Comparison of ENCODE assay signal across 8 cellular contexts in genomic region chr2:190533968-190534309, GRCh38. TPM values are rescaled to one million over a fixed set of nuclear protein-coding genes. Genes with fewer than 3 reads are reported as not detected.
DNase-seq lines count a peak whose midpoint lies in the region; ATAC-seq and TF ChIP-seq lines count a peak whose summit lies in the region.

No MANE protein-coding gene starts in this region.

- peak overlapping the region; percentile 98 for H3K27ac Mint-ChIP-seq in stimulated activated naive B cell treated with anti-CD40 and anti-IgM and Interleukin-4, amounts not matched to agents 10 μg/mL and 1 μg/mL and 100 μg/mL, for 72 hours

- peaks cover 19 to 23% of the 10 kb centered on the region in 2 donors for H3K36me3 Mint-ChIP-seq in stimulated activated naive B cell treated with anti-CD40 and anti-IgM and Interleukin-4, amounts not matched to agents 10 μg/mL and 1 μg/mL and 100 μg/mL, for 72 hours

- DNase-seq in GM06990 (ENCODE audit: extremely low read depth, insufficient read length) (peak; percentile 61), SK-N-MC (ENCODE audit: low read depth, low spot score) (no peak), body of pancreas (peak; percentile 23 to 47 (median 36)), lower leg skin (ENCODE audit: low spot score in 2 of 2) (no peak), NCI-H82 treated with DMSO at 0.1 percent for 48 hours (lab: John Stamatoyannopoulos, UW; ENCODE audit: unreplicated experiment) (no peak), T1000 (lab: John Stamatoyannopoulos, UW) (no peak)
- DNase-seq in stimulated activated naive B cell treated with anti-CD40 and anti-IgM and Interleukin-4, amounts not matched to agents 10 μg/mL and 1 μg/mL and 100 μg/mL, for 72 hours = peak; percentile 24

- no peaks in the 10 kb centered on the region for H3K27me3 ChIP-seq in GM06990 (replicated peaks; ENCODE audit: control insufficient read depth, insufficient read depth, low read length)
- H3K27me3 ChIP-seq in body of pancreas = no peaks in the 10 kb centered on the region

- H3K9ac ChIP-seq in SK-N-MC (ENCODE audit: insufficient read length) = peak overlapping the region; percentile 90

- TF ChIP-seq CTCF in GM06990 (IDR thresholded peaks at IDR 0.05; ENCODE audit: insufficient read depth, low read length, poor library complexity, severe bottlenecking) (no peak), body of pancreas (IDR thresholded peaks at IDR 0.05) (no peak), lower leg skin (IDR thresholded peaks at IDR 0.05) (no peak)

- no peak for TF ChIP-seq POLR2A in body of pancreas (IDR thresholded peaks at IDR 0.05)
- TF ChIP-seq POLR2A in lower leg skin (IDR thresholded peaks at IDR 0.05) = no peak

- intact Hi-C loops in body of pancreas (cut with DNase I) = loop anchor here (10.0 kb wide), 1 partner anchor 121 kb away; no protein-coding TSS in a partner anchor
- intact Hi-C loops in lower leg skin (cut with DNase I; ENCODE audit: low total_unique reads) = loop anchor here (10.0 kb wide), 1 partner anchor 121 kb away; no protein-coding TSS in a partner anchor

- peaks cover 4% of the 10 kb centered on the region; the same call in 1 of the 2 replicates for H3K9me3 ChIP-seq in SK-N-MC (ENCODE audit: low read depth, low read length)
- H3K9me3 ChIP-seq in body of pancreas = no peaks in the 10 kb centered on the region

- WGBS in body of pancreas, 2 donors = 1 to 5% methylated on average over 12 to 13 of the region's 13 CpGs
- 3 to 12% methylated on average over 13 of the region's 13 CpGs for WGBS in lower leg skin, 2 donors

- peak overlapping the region; percentile 91 for H3K4me3 Mint-ChIP-seq in stimulated activated naive B cell treated with anti-CD40 and anti-IgM and Interleukin-4, amounts not matched to agents 10 μg/mL and 1 μg/mL and 100 μg/mL, for 72 hours

- H3K4me3 ChIP-seq in GM06990 (replicated peaks; ENCODE audit: low read depth, low read length) (peak overlapping the region; percentile 75), SK-N-MC (peak overlapping the region; percentile 87), body of pancreas (peak overlapping the region; percentile 46 to 81), lower leg skin (ENCODE audit: low read depth, poor library complexity, severe bottlenecking) (peak overlapping the region; percentile 62)

- no peaks in the 10 kb centered on the region for H3K27me3 Mint-ChIP-seq in stimulated activated naive B cell treated with anti-CD40 and anti-IgM and Interleukin-4, amounts not matched to agents 10 μg/mL and 1 μg/mL and 100 μg/mL, for 72 hours

- H3K9me3 Mint-ChIP-seq in stimulated activated naive B cell treated with anti-CD40 and anti-IgM and Interleukin-4, amounts not matched to agents 10 μg/mL and 1 μg/mL and 100 μg/mL, for 72 hours = peaks cover 5 to 6% of the 10 kb centered on the region in 2 donors

- no peaks in the 10 kb centered on the region for H3K36me3 ChIP-seq in GM06990 (ENCODE audit: control insufficient read depth, insufficient read depth, low read length)
- peaks cover 5% of the 10 kb centered on the region; the same call in 1 of the 2 replicates for H3K36me3 ChIP-seq in SK-N-MC (ENCODE audit: insufficient read depth, low read length)
- H3K36me3 ChIP-seq in body of pancreas (replicated peaks in 1 of 2; ENCODE audit: insufficient read depth in 1 of 2, low read depth in 2 of 2) = no peaks in the 10 kb centered on the region

- H3K4me1 Mint-ChIP-seq in stimulated activated naive B cell treated with anti-CD40 and anti-IgM and Interleukin-4, amounts not matched to agents 10 μg/mL and 1 μg/mL and 100 μg/mL, for 72 hours = peaks cover 31 to 51% of the 10 kb centered on the region in 2 donors

- ATAC-seq in HG02763 (IDR thresholded peaks at IDR 0.05; ENCODE audit: unreplicated experiment) (peak; percentile 14), body of pancreas (peak; percentile 37)
- ATAC-seq in stimulated activated naive B cell treated with anti-CD40 and anti-IgM and Interleukin-4, amounts not matched to agents 10 μg/mL and 1 μg/mL and 100 μg/mL, for 72 hours (replicated peaks) = peak; percentile 44 to 45

- H3K27ac ChIP-seq in SK-N-MC = peak overlapping the region; percentile 76
- peak overlapping the region; percentile 80 to 95 (median 90) for H3K27ac ChIP-seq in body of pancreas

- peaks cover 11% of the 10 kb centered on the region for H3K4me1 ChIP-seq in body of pancreas

RNA-seq across cellular contexts. Expression of gene NEMP2, which starts 0.6 kb away (rescaled TPM):
- total RNA-seq in body of pancreas = 1 to 10 TPM; 3.0 to 3.9 TPM
- total RNA-seq in lower leg skin = 1 to 10 TPM; 1.1 to 1.7 (median 1.6) TPM

Comparison
In these comparisons a context has a peak if more than half of its experiments do, and no peak if none do; other contexts are left out.
1. DNase-seq: peak in GM06990 (single experiment), body of pancreas (4 of 4) and stimulated activated naive B cell treated with anti-CD40 and anti-IgM and Interleukin-4, amounts not matched to agents 10 μg/mL and 1 μg/mL and 100 μg/mL, for 72 hours (single experiment); none in SK-N-MC (single experiment), lower leg skin (0 of 2), NCI-H82 treated with DMSO at 0.1 percent for 48 hours (single experiment) and T1000 (single experiment).
2. Peak in every context shown above with its lines, with median percentiles within 50 percentile points of each other: H3K4me3 ChIP-seq and ATAC-seq.